10 cellular contexts compared by ENCODE assay signal in the genomic region with DNA sequence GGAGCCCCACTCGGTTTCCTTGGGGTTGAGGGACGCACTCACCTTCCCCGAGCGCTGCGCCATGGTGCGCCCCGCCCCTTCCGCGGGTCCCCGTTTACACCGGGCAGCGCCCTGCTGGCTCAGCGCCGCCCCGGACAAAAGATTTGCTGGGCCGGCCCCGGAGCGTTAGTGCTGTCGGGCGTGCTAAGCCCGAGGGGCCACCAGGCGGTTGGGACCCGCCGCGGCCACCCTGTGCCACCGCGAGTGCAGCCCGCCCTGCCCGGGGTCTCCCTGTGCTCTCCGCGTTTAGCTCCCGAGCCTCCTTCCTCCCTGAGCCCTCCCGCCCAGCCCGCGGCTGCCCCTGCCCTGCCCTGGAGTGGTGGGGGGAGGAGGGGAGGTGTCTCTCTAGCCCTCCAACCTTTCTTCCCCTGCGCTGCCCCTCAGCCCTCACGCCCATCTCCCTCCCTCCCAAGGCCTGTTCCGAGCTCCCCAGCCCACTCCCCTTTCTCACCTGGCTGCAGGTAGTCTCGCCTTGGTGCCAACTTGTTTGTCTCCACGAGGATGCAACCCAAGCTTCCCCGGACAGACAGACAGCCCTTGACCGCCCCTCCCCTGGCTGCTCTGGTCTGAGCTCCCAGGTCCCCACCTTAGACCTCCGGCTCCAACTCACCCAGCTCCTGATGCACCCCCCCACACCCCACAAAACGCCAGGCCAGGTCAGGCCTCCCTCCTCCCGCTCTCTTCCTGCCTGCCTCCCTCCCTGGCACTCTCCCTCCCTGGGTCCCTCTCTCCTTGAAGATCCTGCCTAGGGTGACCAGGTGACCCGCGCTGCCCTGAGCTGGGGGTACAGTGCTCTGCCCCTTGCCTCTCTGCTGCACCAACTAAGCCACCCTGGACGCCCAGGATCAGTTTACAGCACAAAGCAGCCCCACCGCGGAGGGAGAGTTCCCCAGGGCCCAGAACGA. TPM values are rescaled to one million over a fixed set of nuclear protein-coding genes. Genes with fewer than 3 reads are reported as not detected.
DNase-seq lines count a peak whose midpoint lies in the region; ATAC-seq and TF ChIP-seq lines count a peak whose summit lies in the region.
"Had no signal": no experiment of that assay in that cellular context is flagged by ENCODE, and none has a peak within 500 bp of the region (broad histone marks: within the 10 kb centered on the region; RNA-seq: fewer than 3 reads in every experiment).

A gene with protein sequence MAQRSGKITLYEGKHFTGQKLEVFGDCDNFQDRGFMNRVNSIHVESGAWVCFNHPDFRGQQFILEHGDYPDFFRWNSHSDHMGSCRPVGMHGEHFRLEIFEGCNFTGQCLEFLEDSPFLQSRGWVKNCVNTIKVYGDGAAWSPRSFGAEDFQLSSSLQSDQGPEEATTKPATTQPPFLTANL (minus strand): TSS at position 287 of the 944 bp plus-strand sequence. CDS start 224 bp downstream, at position 63.

- peaks cover 6% of the 10 kb centered on the region for H3K27me3 ChIP-seq in thymus (ENCODE audit: control insufficient read depth, insufficient read depth)

- 24% methylated on average over 51 of the region's 51 CpGs for WGBS in thymus

- H3K36me3 Mint-ChIP-seq in activated CD4-positive, alpha-beta memory T cell treated with anti-CD3 and anti-CD28 coated beads for 36 hours = no peaks in the 10 kb centered on the region
- no peaks in the 10 kb centered on the region for H3K36me3 Mint-ChIP-seq in activated CD4-positive, alpha-beta memory T cell treated with anti-CD3 and anti-CD28 coated beads, Interleukin-2, amount 10 ng/mL, durations not matched to agents 7 days and 5 days (ENCODE audit: low read depth)

- peaks cover 28% of the 10 kb centered on the region for H3K4me1 Mint-ChIP-seq in activated CD4-positive, alpha-beta memory T cell treated with anti-CD3 and anti-CD28 coated beads for 36 hours (ENCODE audit: low read depth)
- H3K4me1 Mint-ChIP-seq in activated CD4-positive, alpha-beta memory T cell treated with anti-CD3 and anti-CD28 coated beads, Interleukin-2, amount 10 ng/mL, durations not matched to agents 7 days and 5 days = peaks cover 12% of the 10 kb centered on the region

- H3K27ac ChIP-seq in thymus (ENCODE audit: low read depth) = peak within 1 kb of the TSS; percentile 72
- H3K27ac ChIP-seq: C4-2B had no signal

- POLR2A ChIA-PET in activated CD4-positive, alpha-beta memory T cell treated with anti-CD3 and anti-CD28 coated beads for 36 hours (lab: Charles Lee) = no interaction called here
- POLR2A ChIA-PET in activated CD4-positive, alpha-beta memory T cell treated with anti-CD3 and anti-CD28 coated beads, Interleukin-2, amount 10 ng/mL, durations not matched to agents 7 days and 5 days (lab: Charles Lee) = interaction anchor here (1.5 to 1.6 kb wide), 2 partner anchors 8 to 10 kb away, joined by 4 read pairs; no protein-coding TSS in a partner anchor

- no peak for TF ChIP-seq CTCF in astrocyte of the cerebellum (IDR thresholded peaks at IDR 0.05; ENCODE audit: low read depth, low read length, missing control alignments)

- DNase-seq in activated CD4-positive, alpha-beta memory T cell treated with anti-CD3 and anti-CD28 coated beads for 36 hours = no peak
- DNase-seq in activated CD4-positive, alpha-beta memory T cell treated with anti-CD3 and anti-CD28 coated beads, Interleukin-2, amount 10 ng/mL, durations not matched to agents 7 days and 5 days = no peak
- DNase-seq in astrocyte of the cerebellum (ENCODE audit: low read depth) = no peak
- no peak for DNase-seq in left colon
- DNase-seq in ACHN = no peak
- DNase-seq: activated B cell treated with CpG ODN at 0.5 μM for 24 hours had no signal

- no peaks in the 10 kb centered on the region for H3K9me3 Mint-ChIP-seq in activated CD4-positive, alpha-beta memory T cell treated with anti-CD3 and anti-CD28 coated beads for 36 hours
- H3K9me3 Mint-ChIP-seq in activated CD4-positive, alpha-beta memory T cell treated with anti-CD3 and anti-CD28 coated beads, Interleukin-2, amount 10 ng/mL, durations not matched to agents 7 days and 5 days = no peaks in the 10 kb centered on the region
- H3K9me3 Mint-ChIP-seq: activated B cell treated with CpG ODN at 0.5 μM for 24 hours had no signal

- H3K36me3 ChIP-seq in thymus (ENCODE audit: control insufficient read depth, insufficient read depth) = no peaks in the 10 kb centered on the region

- ATAC-seq in left colon = peak; percentile 42
- ATAC-seq in GM21515 (IDR thresholded peaks at IDR 0.05; ENCODE audit: unreplicated experiment) = no peak
- ATAC-seq in GM21619 (IDR thresholded peaks at IDR 0.05; ENCODE audit: unreplicated experiment) = no peak

- no peaks in the 10 kb centered on the region for H3K27me3 Mint-ChIP-seq in activated CD4-positive, alpha-beta memory T cell treated with anti-CD3 and anti-CD28 coated beads for 36 hours
- peaks cover 17% of the 10 kb centered on the region for H3K27me3 Mint-ChIP-seq in activated CD4-positive, alpha-beta memory T cell treated with anti-CD3 and anti-CD28 coated beads, Interleukin-2, amount 10 ng/mL, durations not matched to agents 7 days and 5 days

- CTCF ChIA-PET in activated CD4-positive, alpha-beta memory T cell treated with anti-CD3 and anti-CD28 coated beads for 36 hours (lab: Charles Lee) = interaction anchor here (0.9 to 14.5 kb wide), 5 partner anchors 8 to 135 kb away, joined by 3 to 384 read pairs (median 10); no protein-coding TSS in a partner anchor
- CTCF ChIA-PET in activated CD4-positive, alpha-beta memory T cell treated with anti-CD3 and anti-CD28 coated beads, Interleukin-2, amount 10 ng/mL, durations not matched to agents 7 days and 5 days (lab: Charles Lee) = interaction anchor here (0.8 to 1.5 kb wide), 4 partner anchors 8 to 196 kb away, joined by 3 to 6 read pairs (median 3); no protein-coding TSS in a partner anchor

- H3K9me3 ChIP-seq in thymus (ENCODE audit: control insufficient read depth) = no peaks in the 10 kb centered on the region

- H3K4me3 ChIP-seq in astrocyte of the cerebellum (ENCODE audit: low read depth, low read length) (peak within 1 kb of the TSS; percentile 26), thymus (ENCODE audit: low read length) (peak within 1 kb of the TSS; percentile 49)

- in situ Hi-C loops in astrocyte of the cerebellum (cut with HindIII; ENCODE audit: low sequenced_read_pairs) = no loop called here
- in situ Hi-C loops in ACHN (cut with HindIII; ENCODE audit: low pct_ligation_motif_present, low pct_unique_long_range_greater_than_20kb, low sequenced_read_pairs) = loop anchor here (10.0 kb wide), 1 partner anchor 75 kb away; no protein-coding TSS in a partner anchor

- peak within 1 kb of the TSS; percentile 41 for H3K4me3 Mint-ChIP-seq in activated CD4-positive, alpha-beta memory T cell treated with anti-CD3 and anti-CD28 coated beads for 36 hours
- H3K4me3 Mint-ChIP-seq in activated CD4-positive, alpha-beta memory T cell treated with anti-CD3 and anti-CD28 coated beads, Interleukin-2, amount 10 ng/mL, durations not matched to agents 7 days and 5 days = no peak within 1 kb of the TSS
- H3K4me3 Mint-ChIP-seq: activated B cell treated with CpG ODN at 0.5 μM for 24 hours had no signal

- H3K4me1 ChIP-seq in thymus (ENCODE audit: control insufficient read depth, insufficient read depth, low read length) = peaks cover 29% of the 10 kb centered on the region

- intact Hi-C loops in activated CD4-positive, alpha-beta memory T cell treated with anti-CD3 and anti-CD28 coated beads for 36 hours (cut with micrococcal nuclease) = loop anchor here (5.0 kb wide), 1 partner anchor 437 kb away; a partner anchor contains a TSS
- intact Hi-C loops in left colon (cut with DNase I, micrococcal nuclease) = no loop called here

- H3K27ac Mint-ChIP-seq in activated CD4-positive, alpha-beta memory T cell treated with anti-CD3 and anti-CD28 coated beads for 36 hours = no peak within 1 kb of the TSS
- H3K27ac Mint-ChIP-seq in activated CD4-positive, alpha-beta memory T cell treated with anti-CD3 and anti-CD28 coated beads, Interleukin-2, amount 10 ng/mL, durations not matched to agents 7 days and 5 days = no peak within 1 kb of the TSS
- H3K27ac Mint-ChIP-seq: activated B cell treated with CpG ODN at 0.5 μM for 24 hours had no signal

RNA-seq across cellular contexts. Expression of the gene that starts here (rescaled TPM):
- total RNA-seq in activated CD4-positive, alpha-beta memory T cell treated with anti-CD3 and anti-CD28 coated beads for 36 hours = under 1 TPM in 1 of 2 experiments, not detected in 1; 0.21 TPM
- total RNA-seq in activated CD4-positive, alpha-beta memory T cell treated with anti-CD3 and anti-CD28 coated beads, Interleukin-2, amount 10 ng/mL, durations not matched to agents 7 days and 5 days = under 1 TPM in 1 of 2 experiments, not detected in 1; 0.35 TPM
- total RNA-seq in left colon = under 1 TPM in 1 of 2 donors, not detected in 1; 0.15 TPM
- 0.34 TPM for polyA plus RNA-seq in thymus
- total RNA-seq: activated B cell treated with CpG ODN at 0.5 μM for 24 hours had no signal

Comparison
In these comparisons a context has a peak if more than half of its experiments do, and no peak if none do; other contexts are left out.
1. Peak in ATAC-seq in left colon; RNA of the gene not detected or under 1 TPM.